31 cellular contexts compared by ENCODE assay signal in the genomic region with DNA sequence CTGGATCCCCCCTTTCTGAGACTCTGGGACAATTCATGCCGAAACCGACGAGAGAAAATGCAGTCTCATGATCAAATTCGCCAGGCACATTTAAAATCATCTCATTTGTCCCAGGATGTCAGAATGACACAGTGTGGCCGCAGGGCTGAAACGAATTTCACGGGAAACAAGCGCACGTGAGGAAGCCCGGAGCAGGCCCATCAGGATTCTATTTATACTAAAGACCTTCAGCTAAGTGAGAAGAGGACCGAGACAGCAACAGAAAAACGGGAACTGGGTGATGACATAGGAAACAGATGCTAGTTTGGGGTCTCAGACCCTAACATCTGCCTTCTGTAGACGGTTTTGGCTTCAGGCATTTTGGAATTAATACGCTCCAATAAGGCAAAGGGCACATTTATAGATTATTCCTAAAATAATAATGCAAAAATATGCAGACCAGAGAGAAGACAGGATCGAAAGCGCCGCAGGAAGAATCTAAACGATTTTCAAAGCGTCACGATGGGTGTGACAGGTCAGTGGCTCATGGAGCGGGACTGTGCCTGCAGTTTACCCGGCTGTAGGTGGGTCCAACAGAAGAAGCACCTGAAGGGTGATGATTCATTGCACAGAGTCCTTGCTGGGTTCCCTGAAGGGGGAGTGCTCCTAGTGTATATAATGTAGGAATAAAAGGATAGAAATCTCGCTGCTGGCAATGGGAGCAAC.
A peak's percentile ranks its signal among the peaks of the same experiment; 100 is the strongest.
DNase-seq lines count a peak whose midpoint lies in the region; ATAC-seq, FAIRE-seq and TF ChIP-seq lines count a peak whose summit lies in the region.
"Had no signal": no experiment of that assay in that cellular context is flagged by ENCODE, and none has a peak within 500 bp of the region (broad histone marks: within the 10 kb centered on the region; RNA-seq: fewer than 3 reads in every experiment).

No MANE protein-coding gene starts in this region.

- H2AFZ ChIP-seq in K562 (ENCODE audit: low read depth, low read length) (no peak overlapping the region), trophoblast cell (ENCODE audit: insufficient read depth, low read length, poor library complexity) (no peak overlapping the region)

- no peak overlapping the region for H2BK5ac ChIP-seq in trophoblast cell (ENCODE audit: low read depth, low read length, poor library complexity)

- no peak overlapping the region for H3K4me3 ChIP-seq in CD4-positive, CD25-positive, alpha-beta regulatory T cell (ENCODE audit: low read depth, low read length)
- no peak overlapping the region for H3K4me3 ChIP-seq in K562
- no peak overlapping the region for H3K4me3 ChIP-seq in trophoblast cell (ENCODE audit: low read depth, low read length)
- no peak overlapping the region for H3K4me3 ChIP-seq in gastrocnemius medialis
- H3K4me3 ChIP-seq: esophagus squamous epithelium, lung, psoas muscle, SK-N-MC, tibial nerve had no signal

- POLR2A ChIA-PET in K562 (lab: Yijun Ruan, JAX) = interaction anchor here (0.6 kb wide), 1 partner anchor 19 kb away, joined by 3 read pairs; no protein-coding TSS in a partner anchor

- in situ Hi-C loops in K562 (cut with MboI) = no loop called here
- in situ Hi-C loops in gastrocnemius medialis (cut with MboI; ENCODE audit: low sequenced_read_pairs in 4 of 4) = no loop called here

- H4K91ac ChIP-seq in trophoblast cell (ENCODE audit: low read depth, low read length) = no peak overlapping the region

- H3K36me3 ChIP-seq in CD4-positive, CD25-positive, alpha-beta regulatory T cell (ENCODE audit: control insufficient read depth, insufficient read depth, low read length) = no peaks in the 10 kb centered on the region
- H3K36me3 ChIP-seq in K562 (ENCODE audit: control insufficient read depth, insufficient read depth, low read length) (no peaks in the 10 kb centered on the region), trophoblast cell (ENCODE audit: control insufficient read depth in 1 of 2, insufficient read depth in 2 of 2, low read length in 2 of 2) (peaks cover 6 to 7% of the 10 kb centered on the region in 2 experiments), gastrocnemius medialis (peaks cover 0 to 10% of the 10 kb centered on the region in 2 donors)

- H2AK5ac ChIP-seq in trophoblast cell (ENCODE audit: low read length) = no peak overlapping the region

- no peak for TF ChIP-seq EP300 in K562 (IDR thresholded peaks at IDR 0.05; ENCODE audit: low read length)

- H3K14ac ChIP-seq in trophoblast cell (ENCODE audit: low read length) = no peak overlapping the region

- TF ChIP-seq RAD21 in K562 (CRISPR knock-in tag; conservative IDR thresholded peaks at IDR 0.05 in 1 of 2, IDR thresholded peaks at IDR 0.05 in 1 of 2) = no peak

- no peak overlapping the region for H4K8ac ChIP-seq in trophoblast cell (ENCODE audit: low read depth, low read length)

- H3K9me3 ChIP-seq in CD4-positive, CD25-positive, alpha-beta regulatory T cell (ENCODE audit: control insufficient read depth in 2 of 2, low read length in 2 of 2) = no peaks in the 10 kb centered on the region
- H3K9me3 ChIP-seq in K562 (replicated peaks; ENCODE audit: control insufficient read depth, insufficient read depth, low read depth, low read length) (no peaks in the 10 kb centered on the region), trophoblast cell (ENCODE audit: insufficient read depth, low read depth, low read length) (no peaks in the 10 kb centered on the region), gastrocnemius medialis (no peaks in the 10 kb centered on the region)
- H3K9me3 ChIP-seq: psoas muscle, tibial nerve had no signal

- intact Hi-C loops in K562 (cut with micrococcal nuclease) (no loop called here), gastrocnemius medialis (cut with DNase I; ENCODE audit: low total_unique reads) (no loop called here)

- H3K36me3 Mint-ChIP-seq in CD4-positive, CD25-positive, alpha-beta regulatory T cell = peaks cover 14% of the 10 kb centered on the region
- H3K36me3 Mint-ChIP-seq: natural killer cell had no signal

- no TSS peak for BruUV-seq in K562 (replicated peaks; lab: Mats Ljungman, UMichigan)

- no peak overlapping the region for H2BK120ac ChIP-seq in trophoblast cell (ENCODE audit: insufficient read depth, low read length, poor library complexity)

- H4K20me1 ChIP-seq in K562 (replicated peaks; ENCODE audit: control insufficient read depth, insufficient read depth, low read length) = 0 out of 2 replicates have a peak, but pooled peaks cover 5% of the 10 kb centered on the region

- H4K12ac ChIP-seq in trophoblast cell (ENCODE audit: low read depth, low read length) = no peak overlapping the region

- no peak overlapping the region for H3K23ac ChIP-seq in trophoblast cell (ENCODE audit: low read length)

- H3K79me1 ChIP-seq in trophoblast cell (ENCODE audit: low read length) = no peaks in the 10 kb centered on the region

- H3K27ac ChIP-seq in CD4-positive, CD25-positive, alpha-beta regulatory T cell (ENCODE audit: insufficient read depth, low read length, poor library complexity, severe bottlenecking) = no peak overlapping the region
- H3K27ac ChIP-seq in K562 (ENCODE audit: extremely low read depth, low read depth, low read length) (no peak overlapping the region), trophoblast cell (ENCODE audit: low read depth, low read length) (no peak overlapping the region), gastrocnemius medialis (no peak overlapping the region)
- H3K27ac ChIP-seq: esophagus squamous epithelium, psoas muscle, SK-N-MC, tibial nerve had no signal

- H3K79me2 ChIP-seq in K562 (ENCODE audit: control insufficient read depth, insufficient read depth, low read length) (no peaks in the 10 kb centered on the region), trophoblast cell (ENCODE audit: control insufficient read depth, insufficient read depth, low read length, poor library complexity) (no peaks in the 10 kb centered on the region)

- FAIRE-seq in K562 (lab: Jason Lieb, UNC) = no peak
- FAIRE-seq: H1, TTC549 had no signal

- peaks cover 0 to 5% (median 0%) of the 10 kb centered on the region in 4 donors for H3K4me1 Mint-ChIP-seq in CD4-positive, CD25-positive, alpha-beta regulatory T cell
- H3K4me1 Mint-ChIP-seq: CD4-positive, alpha-beta memory T cell had no signal

- ATAC-seq in CD4-positive, CD25-positive, alpha-beta regulatory T cell (ENCODE audit: low read depth in 2 of 2) = no peak
- ATAC-seq in K562 = no peak
- ATAC-seq in gastrocnemius medialis = no peak
- ATAC-seq in GM21515 (IDR thresholded peaks at IDR 0.05; ENCODE audit: unreplicated experiment) = no peak
- ATAC-seq: left cardiac atrium, natural killer cell, psoas muscle had no signal

- CTCF ChIA-PET in K562 (lab: Yijun Ruan, JAX; ENCODE audit: low intra/inter-chr PET ratio) = no interaction called here

- no peak for DNase-seq in CD4-positive, CD25-positive, alpha-beta regulatory T cell
- peak; percentile 36 to 59 for DNase-seq in NOMO-1 (lab: John Stamatoyannopoulos, UW; ENCODE audit: unreplicated experiment in 2 of 2)
- no peak for DNase-seq in K562 (ENCODE audit: extremely low read depth in 1 of 4, low spot score in 3 of 4)
- peak; percentile 31 to 54 for DNase-seq in trophoblast cell
- no peak for DNase-seq in gastrocnemius medialis
- DNase-seq in Ammon's horn (ENCODE audit: low spot score) = no peak
- DNase-seq: activated CD4-positive, alpha-beta T cell treated with anti-CD3 and anti-CD28 coated beads, Interleukin-2, amount 50 U/mL, for 4 hours; activated naive CD4-positive, alpha-beta T cell treated with Interleukin-2 at 50 U/mL for 16 hours; CD4-positive, alpha-beta memory T cell; dermis blood vessel endothelial cell; esophagus squamous epithelium; foreskin melanocyte; HFFc6; immature natural killer cell; IMR-90; left cardiac atrium; natural killer cell; NCI-H1417; NCI-H2081; NCI-H226; nucleus accumbens; OCI-M1; psoas muscle; stimulated activated CD4-positive, alpha-beta T cell treated with anti-CD3 and anti-CD28 coated beads, Interleukin-4, amount 100 ng/mL, for 24 hours had no signal

- 2% methylated on average over 23 of the region's 23 CpGs for WGBS in K562 (ENCODE audit: insufficient coverage, low coverage, missing lambda C conversion rate)
- no CpG with 5 or more reads among the region's 23 CpGs for WGBS in trophoblast cell (ENCODE audit: extremely low coverage, insufficient coverage, insufficient read length)

- no peaks in the 10 kb centered on the region for H3K27me3 Mint-ChIP-seq in CD4-positive, CD25-positive, alpha-beta regulatory T cell
- H3K27me3 Mint-ChIP-seq: CD4-positive, alpha-beta memory T cell; central memory CD8-positive, alpha-beta T cell had no signal

- no peak for TF ChIP-seq POLR2A in K562 (conservative IDR thresholded peaks at IDR 0.05)
- TF ChIP-seq POLR2A in gastrocnemius medialis (IDR thresholded peaks at IDR 0.05) = no peak

- no peaks in the 10 kb centered on the region for H3K9me1 ChIP-seq in K562 (ENCODE audit: control insufficient read depth, insufficient read depth, low read length)

- H3K27ac Mint-ChIP-seq in CD4-positive, CD25-positive, alpha-beta regulatory T cell = peak overlapping the region in 2 of 3 donors; percentile 32 to 49
- H3K27ac Mint-ChIP-seq: HFFc6, natural killer cell had no signal

- H3K9me3 Mint-ChIP-seq in CD4-positive, CD25-positive, alpha-beta regulatory T cell = peaks cover 0 to 3% (median 0%) of the 10 kb centered on the region in 7 donors
- H3K9me3 Mint-ChIP-seq: central memory CD8-positive, alpha-beta T cell; immature natural killer cell; natural killer cell had no signal

- no peak overlapping the region for H3K9ac ChIP-seq in K562 (ENCODE audit: insufficient read depth in 1 of 2, low read depth in 2 of 2, low read length in 2 of 2)
- H3K9ac ChIP-seq in trophoblast cell (ENCODE audit: low read length) = no peak overlapping the region

- no peaks in the 10 kb centered on the region for H3K4me1 ChIP-seq in CD4-positive, CD25-positive, alpha-beta regulatory T cell (ENCODE audit: control insufficient read depth, insufficient read depth, low read length, poor library complexity, severe bottlenecking)
- H3K4me1 ChIP-seq in K562 (replicated peaks in 1 of 2; ENCODE audit: control insufficient read depth in 2 of 2, insufficient read depth in 2 of 2, low read length in 2 of 2) (peaks cover 0 to 3% of the 10 kb centered on the region in 2 experiments; a peak in 1 of 5 replicates), trophoblast cell (ENCODE audit: control insufficient read depth in 1 of 2, insufficient read depth in 2 of 2, low read length in 2 of 2) (peaks cover 6 to 14% of the 10 kb centered on the region in 2 experiments), gastrocnemius medialis (no peaks in the 10 kb centered on the region)
- H3K4me1 ChIP-seq: psoas muscle had no signal

- no peak overlapping the region for H3K4ac ChIP-seq in trophoblast cell (ENCODE audit: low read depth, low read length)

- H3K4me3 Mint-ChIP-seq in CD4-positive, CD25-positive, alpha-beta regulatory T cell = no peak overlapping the region
- H3K4me3 Mint-ChIP-seq: CD4-positive, alpha-beta memory T cell; central memory CD8-positive, alpha-beta T cell; HFFc6; natural killer cell had no signal

- TF ChIP-seq CTCF in K562 (IDR thresholded peaks at IDR 0.05 in 2 of 3, conservative IDR thresholded peaks at IDR 0.05 in 1 of 3; ENCODE audit: insufficient read depth in 2 of 3, low read depth in 1 of 3, low read length in 3 of 3) = no peak
- no peak for TF ChIP-seq CTCF in gastrocnemius medialis (IDR thresholded peaks at IDR 0.05 in 4 of 5, conservative IDR thresholded peaks at IDR 0.05 in 1 of 5)

- H3K4me2 ChIP-seq in K562 (ENCODE audit: insufficient read depth, low read length) = no peak overlapping the region
- H3K4me2 ChIP-seq in trophoblast cell (ENCODE audit: low read length) = no peak overlapping the region

- H3K18ac ChIP-seq in trophoblast cell (ENCODE audit: low read length) = no peak overlapping the region

- H3K27me3 ChIP-seq in CD4-positive, CD25-positive, alpha-beta regulatory T cell (ENCODE audit: control insufficient read depth, insufficient read depth, low read length) = no peaks in the 10 kb centered on the region
- H3K27me3 ChIP-seq in K562 (ENCODE audit: control insufficient read depth in 2 of 2, insufficient read depth in 2 of 2, low read length in 2 of 2) (peaks cover 48 to 74% of the 10 kb centered on the region in 2 experiments), trophoblast cell (ENCODE audit: insufficient read depth, low read length) (no peaks in the 10 kb centered on the region), gastrocnemius medialis (no peaks in the 10 kb centered on the region)
- H3K27me3 ChIP-seq: tibial nerve had no signal

- H2BK12ac ChIP-seq in trophoblast cell (ENCODE audit: low read length) = no peak overlapping the region

Comparison
In these comparisons a context has a peak if more than half of its experiments do, and no peak if none do; other contexts are left out.
1. DNase-seq: peak in NOMO-1 (2 of 2) and trophoblast cell (2 of 2); none in CD4-positive, CD25-positive, alpha-beta regulatory T cell (0 of 3), K562 (0 of 4), gastrocnemius medialis (0 of 2) and Ammon's horn (single experiment).